17 cellular contexts compared by ENCODE assay signal in the genomic region with DNA sequence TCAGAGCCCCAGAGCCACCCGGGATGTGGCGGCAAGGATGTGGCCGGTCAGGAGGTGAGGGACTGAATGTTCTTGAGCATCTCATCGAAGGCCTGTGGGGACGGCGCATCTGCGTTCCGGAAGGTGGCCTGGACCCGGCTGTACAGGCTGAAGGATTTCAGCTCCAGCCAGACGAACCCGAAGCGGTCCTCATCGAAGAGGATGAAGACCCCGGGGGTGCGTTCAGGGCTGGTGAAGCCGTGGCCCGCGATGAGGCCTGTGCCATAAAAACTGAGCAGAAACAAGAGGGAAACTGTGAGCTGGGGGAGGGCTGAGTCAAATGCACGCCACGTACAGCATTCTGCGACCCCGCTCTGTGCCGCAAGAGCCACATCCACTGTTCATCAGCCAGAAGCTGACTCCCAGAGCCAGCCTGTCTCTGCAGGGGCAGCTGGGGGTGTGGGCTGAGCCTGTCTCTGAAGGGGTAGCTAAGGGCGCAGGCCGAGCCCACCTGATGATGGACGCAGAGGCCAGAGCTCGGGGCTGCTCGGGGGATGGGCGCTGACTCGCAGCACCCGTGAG. TPM values are rescaled to one million over a fixed set of nuclear protein-coding genes. Genes with fewer than 3 reads are reported as not detected.
DNase-seq lines count a peak whose midpoint lies in the region; ATAC-seq, FAIRE-seq and TF ChIP-seq lines count a peak whose summit lies in the region.
"Had no signal": no experiment of that assay in that cellular context is flagged by ENCODE, and none has a peak within 500 bp of the region (broad histone marks: within the 10 kb centered on the region; RNA-seq: fewer than 3 reads in every experiment).

No MANE protein-coding gene starts in this region.

- H3K27ac ChIP-seq in RWPE2 (ENCODE audit: poor library complexity, severe bottlenecking): no peak overlapping the region
- no peak overlapping the region for H3K27ac ChIP-seq in HepG2 (ENCODE audit: extremely low read length, insufficient read depth, low read length)
- peak overlapping the region; percentile 52 to 78 (median 66) for H3K27ac ChIP-seq in gastrocnemius medialis
- H3K27ac ChIP-seq: SJCRH30 had no signal

- TF ChIP-seq CTCF in RWPE2 (IDR thresholded peaks at IDR 0.05; ENCODE audit: poor library complexity, severe bottlenecking) (no peak), HepG2 (CRISPR knock-in tag; IDR thresholded peaks at IDR 0.05) (no peak), gastrocnemius medialis (IDR thresholded peaks at IDR 0.05 in 4 of 5, conservative IDR thresholded peaks at IDR 0.05 in 1 of 5) (no peak)

- H3K4me2 ChIP-seq in HepG2 (ENCODE audit: low read depth, low read length): no peak overlapping the region

- in situ Hi-C loops in G401 (cut with HindIII; ENCODE audit: low sequenced_read_pairs) (no loop called here), HepG2 (cut with HindIII; ENCODE audit: extremely low pct_ligation_motif_present, low pct_unique_long_range_greater_than_20kb) (no loop called here), gastrocnemius medialis (cut with MboI; ENCODE audit: low sequenced_read_pairs in 4 of 4) (no loop called here)

- intact Hi-C loops in HepG2 (cut with micrococcal nuclease; ENCODE audit: unreplicated experiment): no loop called here
- intact Hi-C loops in gastrocnemius medialis (cut with DNase I; ENCODE audit: low total_unique reads): no loop called here

- H3K9me3 ChIP-seq in RWPE2 (ENCODE audit: severe bottlenecking) (no peaks in the 10 kb centered on the region), HepG2 (ENCODE audit: low read length) (no peaks in the 10 kb centered on the region), gastrocnemius medialis (no peaks in the 10 kb centered on the region)
- H3K9me3 ChIP-seq: SJCRH30 had no signal

- no peaks in the 10 kb centered on the region for H3K27me3 ChIP-seq in RWPE2 (ENCODE audit: insufficient read depth, poor library complexity, severe bottlenecking)
- H3K27me3 ChIP-seq in HepG2 (ENCODE audit: control insufficient read depth in 1 of 2, insufficient read depth in 2 of 2, low read length in 2 of 2): no peaks in the 10 kb centered on the region
- no peaks in the 10 kb centered on the region for H3K27me3 ChIP-seq in gastrocnemius medialis
- H3K27me3 ChIP-seq: SJCRH30 had no signal

- no peak for FAIRE-seq in HepG2 (lab: Jason Lieb, UNC)

- DNase-seq in G401 (ENCODE audit: low spot score) (peak; percentile 20), RWPE2 (ENCODE audit: low spot score) (peak; percentile 62), HepG2 (ENCODE audit: low spot score) (no peak), gastrocnemius medialis (no peak), activated T-cell treated with anti-CD3 and anti-CD28 coated beads for 4 hours (no peak)
- DNase-seq: AML-193, DMS79, H9, NCI-H1417 treated with DMSO at 0.1 percent for 48 hours, NCI-H187 treated with DMSO at 0.1 percent for 48 hours, NCI-H226, NCI-H524 treated with DMSO at 0.1 percent for 48 hours, PC-3, RPMI8226, SJCRH30 had no signal

- TF ChIP-seq EP300 in HepG2 (IDR thresholded peaks at IDR 0.05; ENCODE audit: low read depth in 2 of 2, low read length in 2 of 2) (no peak), HepG2 (CRISPR knock-in tag; IDR thresholded peaks at IDR 0.05; ENCODE audit: borderline replicate concordance) (no peak)

- peaks cover 11% of the 10 kb centered on the region for H3K79me2 ChIP-seq in HepG2 (ENCODE audit: insufficient read depth, low read length)

- TF ChIP-seq RAD21 in HepG2 (CRISPR knock-in tag; IDR thresholded peaks at IDR 0.05): no peak

- TF ChIP-seq POLR2A in HepG2 (IDR thresholded peaks at IDR 0.05; ENCODE audit: insufficient read depth in 1 of 2, low read depth in 2 of 2, low read length in 2 of 2) (peak in 1 of 2 experiments; percentile 39; a peak in 1 of 4 replicates), gastrocnemius medialis (IDR thresholded peaks at IDR 0.05) (no peak)

- no peak overlapping the region for H3K9ac ChIP-seq in HepG2 (ENCODE audit: insufficient read depth, low read depth, low read length)

- CTCF ChIA-PET in HepG2 (lab: Yijun Ruan, JAX; ENCODE audit: low intra/inter-chr PET ratio, low total read pairs): no interaction called here

- no peaks in the 10 kb centered on the region for H3K4me1 ChIP-seq in RWPE2 (ENCODE audit: insufficient read depth, poor library complexity, severe bottlenecking)
- H3K4me1 ChIP-seq in HepG2 (ENCODE audit: insufficient read depth, low read length): no peaks in the 10 kb centered on the region
- peaks cover 23 to 45% of the 10 kb centered on the region in 2 donors for H3K4me1 ChIP-seq in gastrocnemius medialis
- H3K4me1 ChIP-seq: SJCRH30 had no signal

- POLR2A ChIA-PET in HepG2 (lab: Yijun Ruan, JAX): interaction anchor here (1.1 to 3.4 kb wide), 4 partner anchors 48 to 63 kb away, joined by 3 to 20 read pairs (median 4); a partner anchor contains a TSS

- ATAC-seq in RWPE2 (ENCODE audit: low read depth) (no peak), HepG2 (no peak), gastrocnemius medialis (no peak), GM19328 (IDR thresholded peaks at IDR 0.05; ENCODE audit: unreplicated experiment) (no peak), HG02759 (IDR thresholded peaks at IDR 0.05; ENCODE audit: unreplicated experiment) (no peak)
- ATAC-seq: PC-3 had no signal

- no peak overlapping the region for H2AFZ ChIP-seq in HepG2 (ENCODE audit: low read length)

- BruUV-seq in HepG2 (replicated peaks; lab: Mats Ljungman, UMichigan): no TSS peak

- H3K4me3 ChIP-seq in RWPE2 (ENCODE audit: severe bottlenecking): no peak overlapping the region
- no peak overlapping the region for H3K4me3 ChIP-seq in HepG2 (replicated peaks in 1 of 3; ENCODE audit: insufficient read depth in 1 of 3, low read depth in 2 of 3, low read length in 3 of 3)
- no peak overlapping the region for H3K4me3 ChIP-seq in gastrocnemius medialis
- H3K4me3 ChIP-seq: SJCRH30 had no signal

- H3K36me3 ChIP-seq in RWPE2 (ENCODE audit: low read depth): peaks cover 34% of the 10 kb centered on the region
- peaks cover 78 to 90% of the 10 kb centered on the region in 2 experiments for H3K36me3 ChIP-seq in HepG2 (replicated peaks in 1 of 2; ENCODE audit: control insufficient read depth in 1 of 2, insufficient read depth in 2 of 2, low read length in 2 of 2)
- H3K36me3 ChIP-seq in gastrocnemius medialis: peaks cover 0 to 65% of the 10 kb centered on the region in 2 donors
- H3K36me3 ChIP-seq: SJCRH30 had no signal

- WGBS in HepG2 (ENCODE audit: low lambda C conversion rate): 95% methylated on average over 31 of the region's 31 CpGs

- peaks cover 86% of the 10 kb centered on the region for H4K20me1 ChIP-seq in HepG2 (ENCODE audit: insufficient read depth, low read length)

RNA-seq across cellular contexts. Expression of a gene that starts 14.1 kb away (rescaled TPM):
- total RNA-seq in G401 (2014; rRNA removed; shearing (Covaris generic)): 7.0 and 14.2 TPM in 2 replicates
- total RNA-seq in HepG2 (2016; rRNA removed; fragmentation: Illumina TruSeq; extraction: Trizol): 7.2 and 8.6 TPM in 2 replicates
- total RNA-seq in HepG2 (2016; cell fraction: cytosol; rRNA removed; fragmentation: Illumina TruSeq; extraction: Trizol; ENCODE audit: low read depth): 20.8 and 21.6 TPM in 2 replicates
- 6.9 and 8.1 TPM in 2 replicates for total RNA-seq in HepG2 (2016; cell fraction: insoluble cytoplasmic fraction; rRNA removed; fragmentation: Illumina TruSeq; extraction: Trizol)
- 15.4 and 16.2 TPM in 2 replicates for total RNA-seq in HepG2 (2016; cell fraction: membrane; rRNA removed; fragmentation: Illumina TruSeq; extraction: Trizol)
- 6.3 TPM in 2 replicates for total RNA-seq in HepG2 (2016; cell fraction: nucleus; rRNA removed; fragmentation: Illumina TruSeq; extraction: Trizol)
- polyA plus RNA-seq in HepG2 (2011; rRNA removed): 2.0 and 2.8 TPM in 2 replicates
- polyA plus RNA-seq in HepG2 (2011; cell fraction: cytosol; rRNA removed): 1.3 and 3.1 TPM in 2 replicates
- 4.1 and 5.0 TPM in 2 replicates for polyA plus RNA-seq in HepG2 (2011; cell fraction: nucleus; rRNA removed)
- polyA plus RNA-seq in HepG2 (2012): 3.8 and 4.5 TPM in 2 replicates
- 14.5 and 18.3 TPM in 2 replicates for polyA plus RNA-seq in HepG2 (2016; cell fraction: cytosol; fragmentation: Illumina TruSeq; extraction: Trizol; ENCODE audit: low read depth)
- polyA plus RNA-seq in HepG2 (2016; cell fraction: insoluble cytoplasmic fraction; fragmentation: Illumina TruSeq; extraction: Trizol; ENCODE audit: low read depth): 6.1 and 7.7 TPM in 2 replicates
- polyA plus RNA-seq in HepG2 (2016; cell fraction: membrane; fragmentation: Illumina TruSeq; extraction: Trizol; ENCODE audit: low read depth): 13.5 and 16.8 TPM in 2 replicates
- 7.1 and 7.6 TPM in 2 replicates for polyA plus RNA-seq in HepG2 (2016; cell fraction: nucleus; fragmentation: Illumina TruSeq; extraction: Trizol; ENCODE audit: insufficient read depth, low read depth)
- polyA minus RNA-seq in HepG2 (2011; rRNA and poly(A)+ RNA removed; ENCODE audit: low replicate concordance): 2.1 and 2.6 TPM in 2 replicates
- polyA minus RNA-seq in HepG2 (2011; cell fraction: cytosol; rRNA and poly(A)+ RNA removed): 0.79 and 1.4 TPM in 2 replicates
- 3.7 and 5.0 TPM in 2 replicates for polyA minus RNA-seq in HepG2 (2011; cell fraction: nucleus; rRNA and poly(A)+ RNA removed)
- 1 to 10 TPM in 3 of 4 donors, under 1 TPM in 1; 0.22 to 3.8 (median 1.3) TPM for total RNA-seq in gastrocnemius medialis

RNA-seq across cellular contexts. Expression of a gene that starts 52.3 kb away (rescaled TPM):
- 11.9 and 15.4 TPM in 2 replicates for total RNA-seq in G401 (2014; rRNA removed; shearing (Covaris generic))
- 81.3 and 92.4 TPM in 2 replicates for total RNA-seq in HepG2 (2016; rRNA removed; fragmentation: Illumina TruSeq; extraction: Trizol)
- total RNA-seq in HepG2 (2016; cell fraction: cytosol; rRNA removed; fragmentation: Illumina TruSeq; extraction: Trizol; ENCODE audit: low read depth): 18.3 and 22.9 TPM in 2 replicates
- 64.5 and 91.5 TPM in 2 replicates for total RNA-seq in HepG2 (2016; cell fraction: insoluble cytoplasmic fraction; rRNA removed; fragmentation: Illumina TruSeq; extraction: Trizol)
- 33.7 and 38.0 TPM in 2 replicates for total RNA-seq in HepG2 (2016; cell fraction: membrane; rRNA removed; fragmentation: Illumina TruSeq; extraction: Trizol)
- total RNA-seq in HepG2 (2016; cell fraction: nucleus; rRNA removed; fragmentation: Illumina TruSeq; extraction: Trizol): 94.4 and 107 TPM in 2 replicates
- 101 and 118 TPM in 2 replicates for polyA plus RNA-seq in HepG2 (2011; rRNA removed)
- polyA plus RNA-seq in HepG2 (2011; cell fraction: cytosol; rRNA removed): 51.6 and 63.1 TPM in 2 replicates
- 393 and 579 TPM in 2 replicates for polyA plus RNA-seq in HepG2 (2011; cell fraction: nucleus; rRNA removed)
- 75.5 and 101 TPM in 2 replicates for polyA plus RNA-seq in HepG2 (2012)
- polyA plus RNA-seq in HepG2 (2016; cell fraction: cytosol; fragmentation: Illumina TruSeq; extraction: Trizol; ENCODE audit: low read depth): 6.1 and 6.4 TPM in 2 replicates
- polyA plus RNA-seq in HepG2 (2016; cell fraction: insoluble cytoplasmic fraction; fragmentation: Illumina TruSeq; extraction: Trizol; ENCODE audit: low read depth): 57.9 and 71.3 TPM in 2 replicates
- 18.2 and 18.3 TPM in 2 replicates for polyA plus RNA-seq in HepG2 (2016; cell fraction: membrane; fragmentation: Illumina TruSeq; extraction: Trizol; ENCODE audit: low read depth)
- 256 and 269 TPM in 2 replicates for polyA plus RNA-seq in HepG2 (2016; cell fraction: nucleus; fragmentation: Illumina TruSeq; extraction: Trizol; ENCODE audit: insufficient read depth, low read depth)
- 29.6 and 164 TPM in 2 replicates for polyA minus RNA-seq in HepG2 (2011; rRNA and poly(A)+ RNA removed; ENCODE audit: low replicate concordance)
- polyA minus RNA-seq in HepG2 (2011; cell fraction: cytosol; rRNA and poly(A)+ RNA removed): 53.4 and 63.9 TPM in 2 replicates
- 202 and 208 TPM in 2 replicates for polyA minus RNA-seq in HepG2 (2011; cell fraction: nucleus; rRNA and poly(A)+ RNA removed)
- total RNA-seq in gastrocnemius medialis: 100 to 1,000 TPM; 156 to 264 (median 201) TPM

Comparison
In these comparisons a context has a peak if more than half of its experiments do, and no peak if none do; other contexts are left out.
1. DNase-seq: peak in G401 (single experiment) and RWPE2 (single experiment); none in HepG2 (single experiment), gastrocnemius medialis (0 of 2) and activated T-cell treated with anti-CD3 and anti-CD28 coated beads for 4 hours (single experiment).
2. H3K27ac ChIP-seq: peak in gastrocnemius medialis (4 of 4); none in RWPE2 (single experiment) and HepG2 (single experiment).